In genomic region chr5:137648361-137648760, GRCh38 we compare ENCODE assay signal across 28 cellular contexts.
DNase-seq lines count a peak whose midpoint lies in the region; ATAC-seq and TF ChIP-seq lines count a peak whose summit lies in the region.
"Had no signal": no experiment of that assay in that cellular context is flagged by ENCODE, and none has a peak within 500 bp of the region (broad histone marks: within the 10 kb centered on the region; RNA-seq: fewer than 3 reads in every experiment).

No MANE protein-coding gene starts in this region.

- CTCF ChIA-PET in activated CD4-positive, alpha-beta T cell treated with anti-CD3 and anti-CD28 coated beads, Interleukin-2, amount 10 ng/mL, durations not matched to agents 7 days and 5 days (lab: Charles Lee): interaction anchor here (0.9 to 1.5 kb wide), 2 partner anchors 12 to 85 kb away, joined by 3 to 5 read pairs; no protein-coding TSS in a partner anchor

- H3K9me3 ChIP-seq in esophagus muscularis mucosa: no peaks in the 10 kb centered on the region
- H3K9me3 ChIP-seq: adrenal gland, BE2C, neutrophil had no signal

- peak overlapping the region; percentile 19 for H3K27ac Mint-ChIP-seq in activated CD4-positive, alpha-beta T cell treated with anti-CD3 and anti-CD28 coated beads, Interleukin-2, amount 10 ng/mL, durations not matched to agents 7 days and 5 days
- H3K27ac Mint-ChIP-seq: activated CD8-positive, alpha-beta T cell treated with anti-CD3 and anti-CD28 coated beads for 36 hours; HFFc6; IgD-negative memory B cell had no signal

- no peaks in the 10 kb centered on the region for H3K9me3 Mint-ChIP-seq in activated CD4-positive, alpha-beta T cell treated with anti-CD3 and anti-CD28 coated beads, Interleukin-2, amount 10 ng/mL, durations not matched to agents 7 days and 5 days
- H3K9me3 Mint-ChIP-seq: HFFc6 had no signal

- no peaks in the 10 kb centered on the region for H3K4me1 Mint-ChIP-seq in activated CD4-positive, alpha-beta T cell treated with anti-CD3 and anti-CD28 coated beads, Interleukin-2, amount 10 ng/mL, durations not matched to agents 7 days and 5 days
- H3K4me1 Mint-ChIP-seq: IgD-negative memory B cell had no signal

- intact Hi-C loops in esophagus muscularis mucosa (cut with DNase I): no loop called here

- H3K27me3 ChIP-seq in esophagus muscularis mucosa: no peaks in the 10 kb centered on the region
- H3K27me3 ChIP-seq: adrenal gland, BE2C, cardiac muscle cell, neutrophil, tibial nerve had no signal

- peaks cover 17% of the 10 kb centered on the region for H3K36me3 Mint-ChIP-seq in activated CD4-positive, alpha-beta T cell treated with anti-CD3 and anti-CD28 coated beads, Interleukin-2, amount 10 ng/mL, durations not matched to agents 7 days and 5 days (ENCODE audit: low read depth)

- DNase-seq in activated CD4-positive, alpha-beta T cell treated with anti-CD3 and anti-CD28 coated beads, Interleukin-2, amount 10 ng/mL, durations not matched to agents 7 days and 5 days: no peak
- no peak for DNase-seq in activated CD4-positive, alpha-beta T cell treated with anti-CD3 and anti-CD28 coated beads for 4 hours
- DNase-seq in esophagus muscularis mucosa (ENCODE audit: extremely low spot score) (peak; percentile 31), midbrain (lab: John Stamatoyannopoulos, UW) (peak; percentile 13), activated gamma-delta T cell treated with Interleukin-2 at 50 U/mL for 16 hours (no peak), NOMO-1 treated with dmso at 0.1 percent for 144 hours (lab: John Stamatoyannopoulos, UW; ENCODE audit: unreplicated experiment) (no peak), KG1 (lab: John Stamatoyannopoulos, UW) (no peak)
- DNase-seq: activated CD8-positive, alpha-beta T cell treated with anti-CD3 and anti-CD28 coated beads for 36 hours; activated naive CD4-positive, alpha-beta T cell; adrenal gland; BE2C; COR-L47; HFFc6; islet precursor cell; NCI-H1417; RPMI8226; stimulated activated CD4-positive, alpha-beta T cell treated with anti-CD3 and anti-CD28 coated beads, Interleukin-12 subunit alpha, Interleukin-12 subunit beta, amount 100 ng/mL, for 4 hours; stimulated activated CD4-positive, alpha-beta T cell treated with anti-CD3 and anti-CD28 coated beads, Interleukin-4, amount 100 ng/mL, for 4 hours; stimulated activated naive CD8-positive, alpha-beta T cell treated with anti-CD3 and anti-CD28 coated beads, Interleukin-15, Interleukin-2, amounts not matched to agents 100 U/mL and 50 U/mL, for 24 hours; T-helper 9 cell had no signal

- no peaks in the 10 kb centered on the region for H3K27me3 Mint-ChIP-seq in activated CD4-positive, alpha-beta T cell treated with anti-CD3 and anti-CD28 coated beads, Interleukin-2, amount 10 ng/mL, durations not matched to agents 7 days and 5 days
- H3K27me3 Mint-ChIP-seq: activated CD8-positive, alpha-beta T cell treated with anti-CD3 and anti-CD28 coated beads for 36 hours; IgD-negative memory B cell had no signal

- POLR2A ChIA-PET in activated CD4-positive, alpha-beta T cell treated with anti-CD3 and anti-CD28 coated beads, Interleukin-2, amount 10 ng/mL, durations not matched to agents 7 days and 5 days (lab: Charles Lee): no interaction called here

- H3K4me3 ChIP-seq in esophagus muscularis mucosa: no peak overlapping the region
- H3K4me3 ChIP-seq: A549, adrenal gland, cardiac muscle cell, tibial nerve had no signal

- TF ChIP-seq CTCF in esophagus muscularis mucosa (IDR thresholded peaks at IDR 0.05): no peak

- H3K36me3 ChIP-seq in esophagus muscularis mucosa: peaks cover 0 to 9% (median 0%) of the 10 kb centered on the region in 4 donors
- H3K36me3 ChIP-seq: adrenal gland, BE2C, cardiac muscle cell, neutrophil had no signal

- no peak overlapping the region for H3K27ac ChIP-seq in esophagus muscularis mucosa (replicated peaks in 1 of 4)
- H3K27ac ChIP-seq: A549, adrenal gland, cardiac muscle cell, epithelial cell of prostate, neutrophil had no signal

- 76% methylated on average over 5 of the region's 5 CpGs for WGBS in esophagus muscularis mucosa

- no peak for TF ChIP-seq EP300 in esophagus muscularis mucosa (IDR thresholded peaks at IDR 0.05)

- H3K4me3 Mint-ChIP-seq in activated CD4-positive, alpha-beta T cell treated with anti-CD3 and anti-CD28 coated beads, Interleukin-2, amount 10 ng/mL, durations not matched to agents 7 days and 5 days: no peak overlapping the region
- H3K4me3 Mint-ChIP-seq: activated CD8-positive, alpha-beta T cell treated with anti-CD3 and anti-CD28 coated beads for 36 hours; HFFc6; IgD-negative memory B cell had no signal

- no peak for TF ChIP-seq POLR2A in esophagus muscularis mucosa (IDR thresholded peaks at IDR 0.05; ENCODE audit: low read depth)

- peaks cover 8 to 13% (median 10%) of the 10 kb centered on the region in 4 donors for H3K4me1 ChIP-seq in esophagus muscularis mucosa
- H3K4me1 ChIP-seq: A549, tibial nerve had no signal

- no peak for ATAC-seq in GM18511 (IDR thresholded peaks at IDR 0.05; ENCODE audit: unreplicated experiment)
- ATAC-seq: A549; activated CD8-positive, alpha-beta T cell treated with anti-CD3 and anti-CD28 coated beads for 36 hours; SK-N-SH treated with all-trans-retinoic acid at 6 μM for 48 hours; stimulated activated naive CD8-positive, alpha-beta T cell treated with anti-CD3 and anti-CD28 coated beads, Interleukin-15, Interleukin-2, amounts not matched to agents 100 U/mL and 50 U/mL, for 24 hours had no signal

Comparison
In these comparisons a context has a peak if more than half of its experiments do, and no peak if none do; other contexts are left out.
1. DNase-seq: peak in esophagus muscularis mucosa (single experiment) and midbrain (single experiment); none in activated CD4-positive, alpha-beta T cell treated with anti-CD3 and anti-CD28 coated beads, Interleukin-2, amount 10 ng/mL, durations not matched to agents 7 days and 5 days (single experiment), activated CD4-positive, alpha-beta T cell treated with anti-CD3 and anti-CD28 coated beads for 4 hours (0 of 2), activated gamma-delta T cell treated with Interleukin-2 at 50 U/mL for 16 hours (single experiment), NOMO-1 treated with dmso at 0.1 percent for 144 hours (single experiment) and KG1 (single experiment).